In the genomic region with DNA sequence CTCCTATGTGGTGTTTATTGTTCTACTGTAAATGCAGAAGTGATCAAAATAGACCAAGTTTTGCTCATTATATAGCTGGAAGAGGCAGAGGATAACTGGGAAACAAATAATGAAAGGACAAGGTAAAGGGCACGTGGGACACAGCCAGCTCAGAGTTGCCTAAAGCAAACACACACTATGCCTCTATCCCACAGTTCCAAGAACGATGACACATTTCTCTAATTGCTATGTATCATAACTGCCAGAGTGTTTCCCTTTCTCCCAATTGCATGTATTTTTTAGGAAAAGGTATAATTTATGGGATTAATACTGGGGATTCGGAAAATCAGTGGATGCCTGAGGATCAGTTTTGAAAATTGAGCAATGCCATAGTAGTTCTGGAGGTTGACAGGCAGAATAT, we compare ENCODE assay signal across 20 cellular contexts. TPM values are rescaled to one million over a fixed set of nuclear protein-coding genes. Genes with fewer than 3 reads are reported as not detected.
DNase-seq lines count a peak whose midpoint lies in the region; ATAC-seq and TF ChIP-seq lines count a peak whose summit lies in the region.
"Had no signal": no experiment of that assay in that cellular context is flagged by ENCODE, and none has a peak within 500 bp of the region (broad histone marks: within the 10 kb centered on the region; RNA-seq: fewer than 3 reads in every experiment).

No MANE protein-coding gene starts in this region.

- in situ Hi-C loops in SK-MEL-5 (cut with HindIII; ENCODE audit: low pct_unique_long_range_greater_than_20kb, low sequenced_read_pairs): loop anchor here (10.0 kb wide), 1 partner anchor 67 kb away; no protein-coding TSS in a partner anchor

- no peaks in the 10 kb centered on the region for H3K4me1 ChIP-seq in HEK293 (ENCODE audit: control insufficient read depth, insufficient read depth, low read length)
- H3K4me1 ChIP-seq: prostate gland, suprapubic skin had no signal

- no peak overlapping the region for H3K27ac ChIP-seq in HEK293 (ENCODE audit: extremely low read depth, low read depth, low read length)
- H3K27ac ChIP-seq: adrenal gland, prostate gland, suprapubic skin, vagina had no signal

- CTCF ChIA-PET in HEK293 (lab: Yijun Ruan, JAX): no interaction called here

- intact Hi-C loops in left cardiac atrium (cut with DNase I): no loop called here

- H3K9me3 ChIP-seq in HEK293 (ENCODE audit: control insufficient read depth, insufficient read depth, low read depth, low read length): no peaks in the 10 kb centered on the region
- H3K9me3 ChIP-seq: adrenal gland, prostate gland, suprapubic skin, vagina had no signal

- H3K4me3 ChIP-seq in HEK293 (ENCODE audit: low read depth, low read length) (no peak overlapping the region), fibroblast of mammary gland (ENCODE audit: control insufficient read depth, low read depth, low read length) (no peak overlapping the region)
- H3K4me3 ChIP-seq: adrenal gland, prostate gland, suprapubic skin, vagina had no signal

- DNase-seq in SK-MEL-5 (ENCODE audit: low read depth, low spot score) (peak; percentile 82), fibroblast of mammary gland (ENCODE audit: low read depth) (peak; percentile 69), stromal cell of bone marrow (ENCODE audit: low read depth) (peak; percentile 47), left cardiac atrium (no peak), GM19240 (ENCODE audit: insufficient read length, low spot score) (no peak)
- DNase-seq: activated CD4-positive, CD25-positive, alpha-beta regulatory T cell treated with anti-CD3 and anti-CD28 coated beads, Interleukin-2, amount 50 U/mL, for 72 hours; activated CD8-positive, alpha-beta T cell treated with anti-CD3 and anti-CD28 coated beads, Interleukin-2, amount 10 ng/mL, durations not matched to agents 7 days and 5 days; adrenal gland; DMS 273 treated with DMSO at 0.1 percent for 48 hours; GDM1; GOT3; Karpas-422; NCI-H1048; NCI-H774; SHP77 had no signal

- H3K36me3 ChIP-seq in HEK293 (ENCODE audit: control insufficient read depth in 2 of 2, insufficient read depth in 1 of 2, low read length in 2 of 2): no peaks in the 10 kb centered on the region
- H3K36me3 ChIP-seq: adrenal gland, prostate gland, suprapubic skin, vagina had no signal

- POLR2A ChIA-PET in HEK293 (lab: Yijun Ruan, JAX): interaction anchor here (0.9 kb wide), 1 partner anchor 13 kb away, joined by 3 read pairs; no protein-coding TSS in a partner anchor

- no peak for TF ChIP-seq CTCF in HEK293 (tag by site-specific recombination; IDR thresholded peaks at IDR 0.05)
- no peak for TF ChIP-seq CTCF in fibroblast of mammary gland (conservative IDR thresholded peaks at IDR 0.05; ENCODE audit: control insufficient read depth, insufficient read depth, low read depth, low read length)

- ATAC-seq in left cardiac atrium (no peak), HG02763 (IDR thresholded peaks at IDR 0.05; ENCODE audit: unreplicated experiment) (no peak)
- ATAC-seq: activated CD8-positive, alpha-beta T cell treated with anti-CD3 and anti-CD28 coated beads, Interleukin-2, amount 10 ng/mL, durations not matched to agents 7 days and 5 days had no signal

TF ChIP-seq in HEK293, 187 proteins besides CTCF, POLR2A, EP300 and RAD21:
- TF ChIP-seq ZBTB8A (tag by site-specific recombination; IDR thresholded peaks at IDR 0.05) (no peak), SP7 (tag by site-specific recombination; IDR thresholded peaks at IDR 0.05) (peak; percentile 53), MEIS1 (CRISPR knock-in tag; IDR thresholded peaks at IDR 0.05; ENCODE audit: borderline replicate concordance) (no peak), ZBTB1 (tag by site-specific recombination; IDR thresholded peaks at IDR 0.05) (no peak), REPIN1 (tag by site-specific recombination; IDR thresholded peaks at IDR 0.05; ENCODE audit: low read depth) (no peak), ZSCAN30 (tag by site-specific recombination; IDR thresholded peaks at IDR 0.05) (no peak), ZIC2 (tag by site-specific recombination; IDR thresholded peaks at IDR 0.05) (no peak), ZNF223 (tag by site-specific recombination; IDR thresholded peaks at IDR 0.05) (no peak)
TF ChIP-seq in HEK293: peak in this region for 1.

RNA-seq across cellular contexts. Expression of a gene that starts 49.0 kb away (rescaled TPM):
- 74.4 and 89.1 TPM in 2 replicates for total RNA-seq in SK-MEL-5 (2014; rRNA removed; shearing (Covaris generic))
- 94.2 and 104 TPM in 2 replicates for polyA plus RNA-seq in SK-MEL-5 (2015; cell fraction: cytosol; rRNA removed)
- polyA plus RNA-seq in SK-MEL-5 (2015; cell fraction: nucleus; rRNA removed): 76.5 and 98.7 TPM in 2 replicates
- total RNA-seq in left cardiac atrium: 10 to 100 TPM; 11.0 to 21.5 TPM

Comparison
In these comparisons a context has a peak if more than half of its experiments do, and no peak if none do; other contexts are left out.
1. DNase-seq: peak in SK-MEL-5 (single experiment), fibroblast of mammary gland (single experiment) and stromal cell of bone marrow (single experiment); none in left cardiac atrium (single experiment) and GM19240 (single experiment).